In the genomic region with DNA sequence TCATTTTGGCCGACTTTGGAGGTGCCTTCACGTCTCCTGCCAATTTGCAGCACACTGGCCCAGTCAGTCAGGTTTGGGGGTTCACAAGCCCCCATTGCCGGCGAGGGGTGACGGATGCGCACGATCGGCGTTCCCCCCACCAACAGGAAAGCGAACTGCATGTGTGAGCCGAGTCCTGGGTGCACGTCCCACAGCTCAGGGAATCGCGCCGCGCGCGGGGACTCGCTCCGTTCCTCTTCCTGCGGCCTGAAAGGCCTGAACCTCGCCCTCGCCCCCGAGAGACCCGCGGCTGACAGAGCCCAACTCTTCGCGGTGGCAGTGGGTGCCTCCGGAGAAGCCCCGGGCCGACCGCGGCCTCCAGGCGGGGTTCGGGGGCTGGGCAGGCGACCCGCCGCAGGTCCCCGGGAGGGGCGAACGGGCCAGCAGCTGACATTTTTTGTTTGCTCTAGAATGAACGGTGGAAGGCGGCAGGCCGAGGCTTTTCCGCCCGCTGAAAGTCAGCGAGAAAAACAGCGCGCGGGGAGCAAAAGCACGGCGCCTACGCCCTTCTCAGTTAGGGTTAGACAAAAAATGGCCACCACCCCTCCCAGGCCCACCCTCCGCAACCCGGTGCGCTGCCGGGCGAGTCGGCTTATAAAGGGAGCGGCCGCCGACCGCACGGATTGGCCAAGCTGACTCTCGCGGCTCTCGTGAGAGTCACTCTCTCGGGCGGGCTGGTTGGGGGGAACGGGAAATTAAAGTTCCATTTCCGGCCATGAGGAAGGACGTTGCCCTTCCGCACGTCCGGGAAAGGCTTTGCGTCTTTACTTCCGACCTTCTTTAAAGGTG, we compare ENCODE assay signal across 8 cellular contexts. TPM values are rescaled to one million over a fixed set of nuclear protein-coding genes. Genes with fewer than 3 reads are reported as not detected.
A peak's percentile ranks its signal among the peaks of the same experiment; 100 is the strongest.
DNase-seq lines count a peak whose midpoint lies in the region; ATAC-seq, FAIRE-seq and TF ChIP-seq lines count a peak whose summit lies in the region.

TSS of gene TERC (minus strand) at position 608 of the 828 bp plus-strand sequence.

- TF ChIP-seq CTCF in GM13977 (IDR thresholded peaks at IDR 0.05; ENCODE audit: extremely low read depth, insufficient read depth, missing control alignments): no peak
- TF ChIP-seq CTCF in astrocyte (IDR thresholded peaks at IDR 0.05; ENCODE audit: insufficient read depth, low read depth, low read length): no peak
- TF ChIP-seq CTCF in vagina (IDR thresholded peaks at IDR 0.05): no peak

- no peaks in the 10 kb centered on the region for H4K20me1 ChIP-seq in astrocyte (ENCODE audit: insufficient read depth, low read length)

- ATAC-seq in HG02798 (IDR thresholded peaks at IDR 0.05; ENCODE audit: poor library complexity, unreplicated experiment): peak; percentile 78
- ATAC-seq in right cardiac atrium: peak; percentile 96 to 97

- in situ Hi-C loops in GM13977 (cut with MboI; ENCODE audit: low pct_unique_long_range_greater_than_20kb, low sequenced_read_pairs, unreplicated experiment): no loop called here

- H3K9me3 ChIP-seq in astrocyte (ENCODE audit: insufficient read depth, low read depth, low read length) (no peaks in the 10 kb centered on the region), right cardiac atrium (ENCODE audit: control insufficient read depth, low read length) (no peaks in the 10 kb centered on the region), vagina (no peaks in the 10 kb centered on the region)

- TF ChIP-seq POLR2A in vagina (IDR thresholded peaks at IDR 0.05): peak in 1 of 2 donors; percentile 98

- H3K9ac ChIP-seq in astrocyte (ENCODE audit: low read length): peak within 1 kb of the TSS; percentile 93

- H3K27me3 ChIP-seq in astrocyte (ENCODE audit: insufficient read depth, low read length): no peaks in the 10 kb centered on the region
- no peaks in the 10 kb centered on the region for H3K27me3 ChIP-seq in right cardiac atrium (ENCODE audit: control insufficient read depth, insufficient read depth)
- no peaks in the 10 kb centered on the region for H3K27me3 ChIP-seq in vagina

- H2AFZ ChIP-seq in astrocyte (ENCODE audit: low read depth, low read length): peak within 1 kb of the TSS; percentile 82

- DNase-seq in GM13977 (ENCODE audit: low spot score) (peak; percentile 85), NCI-H1694 (lab: John Stamatoyannopoulos, UW) (peak; percentile 70), T-helper 9 cell (peak; percentile 85), astrocyte (ENCODE audit: low read depth) (peak; percentile 77), right cardiac atrium (peak; percentile 95 to 97 (median 97)), putamen (ENCODE audit: low spot score) (peak; percentile 92), vagina (ENCODE audit: extremely low spot score in 2 of 2) (peak in 1 of 2 donors; percentile 96)

- H3K27ac ChIP-seq in astrocyte (ENCODE audit: low read depth, low read length) (peak within 1 kb of the TSS; percentile 80), right cardiac atrium (ENCODE audit: low read length) (peak within 1 kb of the TSS; percentile 96), vagina (peak within 1 kb of the TSS; percentile 92)

- H3K4me2 ChIP-seq in astrocyte (ENCODE audit: low read length): peak within 1 kb of the TSS; percentile 92

- peak within 1 kb of the TSS; percentile 83 for H3K4me3 ChIP-seq in astrocyte (ENCODE audit: insufficient read depth, low read depth, low read length)
- H3K4me3 ChIP-seq in right cardiac atrium (ENCODE audit: low read length): peak within 1 kb of the TSS; percentile 90
- H3K4me3 ChIP-seq in vagina: peak within 1 kb of the TSS; percentile 77 to 79

- H3K27me3 Mint-ChIP-seq in astrocyte (ENCODE audit: low read depth, unreplicated experiment): peaks cover 7% of the 10 kb centered on the region

- WGBS in right cardiac atrium: under 1% methylated on average over 77 of the region's 77 CpGs

- no peaks in the 10 kb centered on the region for H3K4me1 Mint-ChIP-seq in astrocyte (ENCODE audit: low read depth, unreplicated experiment)

- intact Hi-C loops in right cardiac atrium (cut with DNase I): no loop called here
- intact Hi-C loops in vagina (cut with DNase I): loop anchor here (5.0 to 10.0 kb wide), 2 partner anchors 100 to 658 kb away; partner anchors contain the start of gene MECOM

- H3K4me1 ChIP-seq in astrocyte (ENCODE audit: insufficient read depth, low read length) (peaks cover 5% of the 10 kb centered on the region), right cardiac atrium (ENCODE audit: control insufficient read depth, insufficient read depth, low read length) (no peaks in the 10 kb centered on the region), vagina (peaks cover 15% of the 10 kb centered on the region)

- H3K36me3 ChIP-seq in astrocyte (ENCODE audit: insufficient read depth, low read length) (no peaks in the 10 kb centered on the region), vagina (no peaks in the 10 kb centered on the region)

- peak within 1 kb of the TSS; percentile 79 for H3K4me3 Mint-ChIP-seq in astrocyte (ENCODE audit: unreplicated experiment)

- no peak for FAIRE-seq in astrocyte (lab: Jason Lieb, UNC)

- peaks cover 11% of the 10 kb centered on the region for H3K36me3 Mint-ChIP-seq in astrocyte (ENCODE audit: low read depth, unreplicated experiment)

- H3K79me2 ChIP-seq in astrocyte (ENCODE audit: insufficient read depth, low read length): no peaks in the 10 kb centered on the region

- peaks cover 8% of the 10 kb centered on the region for H3K9me3 Mint-ChIP-seq in astrocyte (ENCODE audit: unreplicated experiment)

- H3K27ac Mint-ChIP-seq in astrocyte (ENCODE audit: unreplicated experiment): peak within 1 kb of the TSS; percentile 80

RNA-seq across cellular contexts. Expression of gene TERC, which starts in this region (rescaled TPM):
- total RNA-seq in astrocyte: 0.86 and 1.2 TPM in 2 replicates
- total RNA-seq in right cardiac atrium: 1 to 10 TPM; 1.2 to 2.8 (median 1.4) TPM
- polyA plus RNA-seq in right cardiac atrium: not detected
- 204 TPM for total RNA-seq in vagina

Comparison
In these comparisons a context has a peak if more than half of its experiments do, and no peak if none do; other contexts are left out.
1. RNA of gene TERC (total RNA-seq): 204 TPM in vagina (single experiment); 1.2 to 2.8 TPM in right cardiac atrium and 0.86 to 1.2 TPM in astrocyte; every median in the first group is over 10 times any median in the second.
2. Peak in every context shown above with its lines, with median percentiles within 50 percentile points of each other: H3K27ac ChIP-seq and H3K4me3 ChIP-seq.